Comparison of ENCODE assay signal across 9 cellular contexts in genomic region chr15:28123408-28124023, GRCh38. TPM values are rescaled to one million over a fixed set of nuclear protein-coding genes. Genes with fewer than 3 reads are reported as not detected.
DNase-seq lines count a peak whose midpoint lies in the region; ATAC-seq, FAIRE-seq and TF ChIP-seq lines count a peak whose summit lies in the region.
"Had no signal": no experiment of that assay in that cellular context is flagged by ENCODE, and none has a peak within 500 bp of the region (broad histone marks: within the 10 kb centered on the region; RNA-seq: fewer than 3 reads in every experiment).

No MANE protein-coding gene starts in this region.

- intact Hi-C loops in CD8-positive, alpha-beta T cell (cut with DNase I, micrococcal nuclease), result loop anchor here (1.0 to 10.0 kb wide), 2 partner anchors 37 to 91 kb away; no protein-coding TSS in a partner anchor

- H3K4me3 Mint-ChIP-seq in CD8-positive, alpha-beta T cell, result no peak overlapping the region
- no peak overlapping the region for H3K4me3 Mint-ChIP-seq in T-helper 2 cell treated with Interferon-gamma antibody and Interleukin-4, amounts not matched to agents 5 μg/mL and 100 μg/mL, for 36 hours
- H3K4me3 Mint-ChIP-seq: naive thymus-derived CD8-positive, alpha-beta T cell had no signal

- H3K4me3 ChIP-seq in CD8-positive, alpha-beta T cell (ENCODE audit: low read depth, low read length), result no peak overlapping the region
- H3K4me3 ChIP-seq in bronchial epithelial cell (ENCODE audit: low read depth, low read length), result no peak overlapping the region

- no peaks in the 10 kb centered on the region for H3K27me3 Mint-ChIP-seq in CD8-positive, alpha-beta T cell (ENCODE audit: low read depth)
- H3K27me3 Mint-ChIP-seq in T-helper 2 cell treated with Interferon-gamma antibody and Interleukin-4, amounts not matched to agents 5 μg/mL and 100 μg/mL, for 36 hours (ENCODE audit: low read depth), result no peaks in the 10 kb centered on the region
- H3K27me3 Mint-ChIP-seq: naive thymus-derived CD8-positive, alpha-beta T cell had no signal

- CTCF ChIA-PET in CD8-positive, alpha-beta T cell (lab: Charles Lee), result interaction anchor here (1.0 to 1.5 kb wide), 2 partner anchors 32 to 38 kb away, joined by 3 read pairs; no protein-coding TSS in a partner anchor

- H3K9me3 ChIP-seq in CD8-positive, alpha-beta T cell (ENCODE audit: low read length), result no peaks in the 10 kb centered on the region

- H3K27me3 ChIP-seq in CD8-positive, alpha-beta T cell (ENCODE audit: insufficient read depth, low read length), result no peaks in the 10 kb centered on the region
- no peaks in the 10 kb centered on the region for H3K27me3 ChIP-seq in bronchial epithelial cell (ENCODE audit: control insufficient read depth, insufficient read depth, low read length)

- H3K4me1 ChIP-seq in CD8-positive, alpha-beta T cell (ENCODE audit: insufficient read depth, low read length), result no peaks in the 10 kb centered on the region

- no peaks in the 10 kb centered on the region for H3K9me3 Mint-ChIP-seq in CD8-positive, alpha-beta T cell
- no peaks in the 10 kb centered on the region for H3K9me3 Mint-ChIP-seq in T-helper 2 cell treated with Interferon-gamma antibody and Interleukin-4, amounts not matched to agents 5 μg/mL and 100 μg/mL, for 36 hours
- H3K9me3 Mint-ChIP-seq: naive thymus-derived CD8-positive, alpha-beta T cell had no signal

- peaks cover 66% of the 10 kb centered on the region for H3K36me3 Mint-ChIP-seq in CD8-positive, alpha-beta T cell
- H3K36me3 Mint-ChIP-seq in T-helper 2 cell treated with Interferon-gamma antibody and Interleukin-4, amounts not matched to agents 5 μg/mL and 100 μg/mL, for 36 hours (ENCODE audit: low read depth), result peaks cover 7% of the 10 kb centered on the region

- peak; percentile 44 for TF ChIP-seq CTCF in CD8-positive, alpha-beta T cell (IDR thresholded peaks at IDR 0.05)
- peak; percentile 74 for TF ChIP-seq CTCF in bronchial epithelial cell (IDR thresholded peaks at IDR 0.05; ENCODE audit: insufficient read depth, low read length, severe bottlenecking)

- H3K4me1 Mint-ChIP-seq in CD8-positive, alpha-beta T cell (ENCODE audit: low read depth), result no peaks in the 10 kb centered on the region
- H3K4me1 Mint-ChIP-seq in T-helper 2 cell treated with Interferon-gamma antibody and Interleukin-4, amounts not matched to agents 5 μg/mL and 100 μg/mL, for 36 hours (ENCODE audit: low read depth), result no peaks in the 10 kb centered on the region

- no peak overlapping the region for H3K27ac ChIP-seq in CD8-positive, alpha-beta T cell (ENCODE audit: low read depth, low read length)

- H3K27ac Mint-ChIP-seq in CD8-positive, alpha-beta T cell, result no peak overlapping the region
- no peak overlapping the region for H3K27ac Mint-ChIP-seq in T-helper 2 cell treated with Interferon-gamma antibody and Interleukin-4, amounts not matched to agents 5 μg/mL and 100 μg/mL, for 36 hours

- DNase-seq in CD8-positive, alpha-beta T cell, result peak in 6 of 7 experiments; percentile 42 to 70 (median 52)
- DNase-seq in NCI-H1417 (lab: John Stamatoyannopoulos, UW), result peak; percentile 49 to 85 (median 54)
- DNase-seq in T-helper 2 cell treated with Interferon-gamma antibody and Interleukin-4, amounts not matched to agents 5 μg/mL and 100 μg/mL, for 36 hours (ENCODE audit: low spot score), result peak; percentile 19
- DNase-seq in bronchial epithelial cell (ENCODE audit: low read depth), result peak; percentile 96
- peak; percentile 67 for DNase-seq in inferior parietal cortex (ENCODE audit: extremely low spot score)
- DNase-seq in stimulated activated CD4-positive, alpha-beta T cell treated with anti-CD3 and anti-CD28 coated beads, Interleukin-15, amount 100 ng/mL, for 24 hours, result peak; percentile 62
- DNase-seq in GM19239 (ENCODE audit: insufficient read length, low spot score), result no peak

- peak; percentile 58 for ATAC-seq in CD8-positive, alpha-beta T cell
- peak; percentile 70 for ATAC-seq in GM21619 (IDR thresholded peaks at IDR 0.05; ENCODE audit: unreplicated experiment)

- POLR2A ChIA-PET in CD8-positive, alpha-beta T cell (lab: Charles Lee), result no interaction called here

- FAIRE-seq in bronchial epithelial cell (lab: Jason Lieb, UNC), result peak; percentile 94
- no peak for FAIRE-seq in GM19239 (lab: Jason Lieb, UNC)

- peaks cover 25% of the 10 kb centered on the region for H3K36me3 ChIP-seq in CD8-positive, alpha-beta T cell (ENCODE audit: insufficient read depth, low read length)
- H3K36me3 ChIP-seq in bronchial epithelial cell (ENCODE audit: control insufficient read depth, insufficient read depth, low read length), result peaks cover 14% of the 10 kb centered on the region

RNA-seq across cellular contexts. Expression of gene OCA2, which starts 24.4 kb away (rescaled TPM):
- total RNA-seq in CD8-positive, alpha-beta T cell, result not detected
- total RNA-seq in bronchial epithelial cell, result 0.26 TPM in 2 replicates
- total RNA-seq: naive thymus-derived CD8-positive, alpha-beta T cell had no signal
